8 cellular contexts compared by ENCODE assay signal in genomic region chr1:226060976-226061792, GRCh38. TPM values are rescaled to one million over a fixed set of nuclear protein-coding genes. Genes with fewer than 3 reads are reported as not detected.
DNase-seq lines count a peak whose midpoint lies in the region; ATAC-seq and TF ChIP-seq lines count a peak whose summit lies in the region.

No MANE protein-coding gene starts in this region.

- H3K9me3 ChIP-seq in SK-N-SH, result no peaks in the 10 kb centered on the region
- no peaks in the 10 kb centered on the region for H3K9me3 ChIP-seq in psoas muscle

- H4K20me1 ChIP-seq in SK-N-SH (ENCODE audit: insufficient read depth), result peaks cover 31% of the 10 kb centered on the region

- DNase-seq in activated naive CD4-positive, alpha-beta T cell treated with anti-CD3 and anti-CD28 coated beads for 36 hours, result no peak
- no peak for DNase-seq in activated naive CD4-positive, alpha-beta T cell treated with anti-CD3 and anti-CD28 coated beads, Interleukin-2, amount 50 U/mL, for 16 hours
- DNase-seq in SK-N-SH (peak; percentile 21), fibroblast of gingiva (ENCODE audit: low read depth) (peak; percentile 18), psoas muscle (no peak), mesenteric fat pad (ENCODE audit: low spot score) (no peak), NCI-H226 (no peak), activated gamma-delta T cell treated with Interleukin-2 at 50 U/mL for 16 hours (no peak)

- TF ChIP-seq RAD21 in SK-N-SH (IDR thresholded peaks at IDR 0.05; ENCODE audit: low read length), result no peak

- peaks cover 24% of the 10 kb centered on the region for H3K4me1 Mint-ChIP-seq in activated naive CD4-positive, alpha-beta T cell treated with anti-CD3 and anti-CD28 coated beads for 36 hours (ENCODE audit: low read depth)

- peak overlapping the region; percentile 73 for H3K4me3 ChIP-seq in SK-N-SH (ENCODE audit: low read depth in 2 of 2, low read length in 1 of 2)
- H3K4me3 ChIP-seq in psoas muscle, result peak overlapping the region; percentile 95

- intact Hi-C loops in activated naive CD4-positive, alpha-beta T cell treated with anti-CD3 and anti-CD28 coated beads for 36 hours (cut with micrococcal nuclease), result loop anchor here (5.0 to 10.0 kb wide), 4 partner anchors 126 to 676 kb away; partner anchors contain the start of genes ACBD3, ENAH and ITPKB
- intact Hi-C loops in psoas muscle (cut with DNase I), result loop anchor here in 1 of 2 donors (5.0 kb wide), 1 partner anchor 59 kb away; no protein-coding TSS in a partner anchor

- WGBS in SK-N-SH (ENCODE audit: low lambda C conversion rate), result 16% methylated on average over 19 of the region's 19 CpGs
- 7 to 8% (median 7%) methylated on average over 19 of the region's 19 CpGs for WGBS in psoas muscle, 3 donors

- H3K27me3 ChIP-seq in SK-N-SH (ENCODE audit: insufficient read depth) (no peaks in the 10 kb centered on the region), psoas muscle (ENCODE audit: insufficient read depth in 3 of 3, low read length in 2 of 3) (no peaks in the 10 kb centered on the region)

- H3F3A ChIP-seq in SK-N-SH (replicated peaks; ENCODE audit: insufficient read depth), result peaks cover 35% of the 10 kb centered on the region

- CTCF ChIA-PET in activated naive CD4-positive, alpha-beta T cell treated with anti-CD3 and anti-CD28 coated beads for 36 hours (lab: Charles Lee), result interaction anchor here (0.8 to 1.2 kb wide), 2 partner anchors 39 to 65 kb away, joined by 3 to 4 read pairs; no protein-coding TSS in a partner anchor
- CTCF ChIA-PET in SK-N-SH (lab: Yijun Ruan, JAX), result interaction anchor here (0.6 to 2.2 kb wide), 11 partner anchors 10 to 587 kb away, joined by 3 to 10 read pairs (median 4); partner anchors contain the start of gene SRP9

- peak overlapping the region; percentile 80 for H2AFZ ChIP-seq in SK-N-SH (ENCODE audit: low read depth)

- H3K27ac ChIP-seq in SK-N-SH (ENCODE audit: low read depth in 2 of 2, low read length in 1 of 2) (peak overlapping the region; percentile 90 to 99), psoas muscle (peak overlapping the region; percentile 99)

- H3K36me3 Mint-ChIP-seq in activated naive CD4-positive, alpha-beta T cell treated with anti-CD3 and anti-CD28 coated beads for 36 hours (ENCODE audit: low read depth), result peaks cover 27% of the 10 kb centered on the region

- peaks cover 40% of the 10 kb centered on the region for H3K79me2 ChIP-seq in SK-N-SH (ENCODE audit: insufficient read depth)

- no peaks in the 10 kb centered on the region for H3K27me3 Mint-ChIP-seq in activated naive CD4-positive, alpha-beta T cell treated with anti-CD3 and anti-CD28 coated beads for 36 hours (ENCODE audit: low read depth)

- POLR2A ChIA-PET in SK-N-SH (lab: Yijun Ruan, JAX), result interaction anchor here (0.6 to 3.1 kb wide), 13 partner anchors 11 to 284 kb away, joined by 3 to 38 read pairs (median 5); partner anchors contain the start of genes LIN9, SDE2 and SRP9

- TF ChIP-seq EP300 in SK-N-SH (IDR thresholded peaks at IDR 0.05; ENCODE audit: borderline replicate concordance in 1 of 2, low read depth in 1 of 2, low read length in 1 of 2), result no peak

- H3K36me3 ChIP-seq in SK-N-SH (replicated peaks in 1 of 2; ENCODE audit: control insufficient read depth in 1 of 2, insufficient read depth in 2 of 2, low read length in 1 of 2) (peaks cover 13 to 15% of the 10 kb centered on the region in 2 experiments), psoas muscle (ENCODE audit: insufficient read depth in 1 of 2, low read depth in 1 of 2) (peaks cover 0 to 28% of the 10 kb centered on the region in 2 donors)

- H3K9me3 Mint-ChIP-seq in activated naive CD4-positive, alpha-beta T cell treated with anti-CD3 and anti-CD28 coated beads for 36 hours, result no peaks in the 10 kb centered on the region

- no peak for ATAC-seq in psoas muscle

- peak overlapping the region; percentile 93 for H3K9ac ChIP-seq in SK-N-SH

- H3K9me2 ChIP-seq in SK-N-SH, result no peaks in the 10 kb centered on the region

- H3K4me3 Mint-ChIP-seq in activated naive CD4-positive, alpha-beta T cell treated with anti-CD3 and anti-CD28 coated beads for 36 hours, result peak overlapping the region; percentile 100

- TF ChIP-seq CTCF in SK-N-SH (IDR thresholded peaks at IDR 0.05) (no peak), psoas muscle (IDR thresholded peaks at IDR 0.05) (no peak)

- peaks cover 13 to 25% of the 10 kb centered on the region in 2 experiments; a peak in 3 of 4 replicates for H3K4me1 ChIP-seq in SK-N-SH (ENCODE audit: control insufficient read depth in 1 of 2, insufficient read depth in 2 of 2, low read depth in 1 of 2, low read length in 1 of 2)
- peaks cover 31% of the 10 kb centered on the region for H3K4me1 ChIP-seq in psoas muscle

- peak overlapping the region; percentile 72 for H3K4me2 ChIP-seq in SK-N-SH

- H3K27ac Mint-ChIP-seq in activated naive CD4-positive, alpha-beta T cell treated with anti-CD3 and anti-CD28 coated beads for 36 hours, result peak overlapping the region; percentile 69

TF ChIP-seq in SK-N-SH, 30 proteins besides CTCF, POLR2A, EP300 and RAD21:
- TF ChIP-seq FOXJ3 (CRISPR knock-in tag; IDR thresholded peaks at IDR 0.05), result no peak
- no peak for TF ChIP-seq POLR2AphosphoS5 (IDR thresholded peaks at IDR 0.05; ENCODE audit: low read depth, low read length)
- no peak for TF ChIP-seq FOXM1 (IDR thresholded peaks at IDR 0.05; ENCODE audit: low read depth)
- no peak for TF ChIP-seq RCOR1 (IDR thresholded peaks at IDR 0.05; ENCODE audit: low read length)
- TF ChIP-seq JUND (IDR thresholded peaks at IDR 0.05), result no peak
- TF ChIP-seq USF1 (IDR thresholded peaks at IDR 0.05; ENCODE audit: borderline replicate concordance, low read depth), result no peak
- no peak for TF ChIP-seq USF2 (IDR thresholded peaks at IDR 0.05; ENCODE audit: borderline replicate concordance, low read depth, low read length)
- TF ChIP-seq SIN3A (IDR thresholded peaks at IDR 0.05; ENCODE audit: borderline replicate concordance, low read depth, low read length), result no peak
- TF ChIP-seq TCF12 (IDR thresholded peaks at IDR 0.05), result no peak
- TF ChIP-seq ZBTB33 (IDR thresholded peaks at IDR 0.05; ENCODE audit: borderline replicate concordance, low read depth), result no peak
- TF ChIP-seq IRF3 (IDR thresholded peaks at IDR 0.05; ENCODE audit: low read depth, low read length), result no peak
- TF ChIP-seq ELF1 (IDR thresholded peaks at IDR 0.05), result no peak
- no peak for TF ChIP-seq YY1 (IDR thresholded peaks at IDR 0.05; ENCODE audit: low read depth)
- no peak for TF ChIP-seq RXRA (IDR thresholded peaks at IDR 0.05; ENCODE audit: borderline replicate concordance, low read depth)
- TF ChIP-seq MXI1 (IDR thresholded peaks at IDR 0.05; ENCODE audit: low read depth, low read length), result no peak; the same call in 1 of the 2 replicates
- no peak for TF ChIP-seq MAX (IDR thresholded peaks at IDR 0.05; ENCODE audit: low read depth)

RNA-seq across cellular contexts. Expression of gene H3-3A, which starts 1.3 kb away (rescaled TPM):
- 100 to 1,000 TPM; 325 to 332 TPM for total RNA-seq in activated naive CD4-positive, alpha-beta T cell treated with anti-CD3 and anti-CD28 coated beads for 36 hours
- 315 and 370 TPM in 2 replicates for polyA plus RNA-seq in SK-N-SH (2012; rRNA removed)
- 299 and 383 TPM in 2 replicates for polyA plus RNA-seq in SK-N-SH (2012; cell fraction: cytosol; rRNA removed)
- 85.2 and 129 TPM in 2 replicates for polyA plus RNA-seq in SK-N-SH (2012; cell fraction: nucleus; rRNA removed)
- total RNA-seq in psoas muscle, result 100 to 1,000 TPM; 187 to 284 (median 210) TPM
- 100 to 1,000 TPM; 210 to 222 (median 210) TPM for polyA plus RNA-seq in psoas muscle
- total RNA-seq in mesenteric fat pad, result 321 TPM

Comparison
In these comparisons a context has a peak if more than half of its experiments do, and no peak if none do; other contexts are left out.
1. DNase-seq: peak in SK-N-SH (single experiment) and fibroblast of gingiva (single experiment); none in activated naive CD4-positive, alpha-beta T cell treated with anti-CD3 and anti-CD28 coated beads for 36 hours (single experiment), activated naive CD4-positive, alpha-beta T cell treated with anti-CD3 and anti-CD28 coated beads, Interleukin-2, amount 50 U/mL, for 16 hours (single experiment), psoas muscle (0 of 2), mesenteric fat pad (single experiment), NCI-H226 (single experiment) and activated gamma-delta T cell treated with Interleukin-2 at 50 U/mL for 16 hours (single experiment).